In the genomic region with DNA sequence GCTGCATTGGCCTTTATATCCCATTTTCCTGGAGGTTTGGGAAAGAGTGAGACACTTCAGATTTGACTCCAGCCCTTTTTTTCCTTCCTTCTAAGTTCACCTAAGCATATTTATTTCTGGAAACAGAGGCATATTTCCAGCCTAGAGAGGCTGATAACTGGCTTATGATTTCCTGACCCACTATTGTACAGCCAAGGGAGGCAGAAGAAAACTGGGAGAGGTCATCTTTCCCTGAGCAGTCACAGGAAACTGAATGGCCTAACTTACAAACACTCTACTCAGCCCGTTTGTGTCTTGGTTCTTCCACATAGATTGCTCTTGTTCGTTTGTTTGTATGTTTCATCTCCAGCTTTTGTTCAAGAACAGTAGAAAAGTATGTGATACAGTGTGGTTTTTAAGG, we compare ENCODE assay signal across 17 cellular contexts.
DNase-seq lines count a peak whose midpoint lies in the region; ATAC-seq, FAIRE-seq and TF ChIP-seq lines count a peak whose summit lies in the region.
"Had no signal": no experiment of that assay in that cellular context is flagged by ENCODE, and none has a peak within 500 bp of the region (broad histone marks: within the 10 kb centered on the region; RNA-seq: fewer than 3 reads in every experiment).

No MANE protein-coding gene starts in this region.

- intact Hi-C loops in right lobe of liver (cut with DNase I) (no loop called here), HepG2 (cut with micrococcal nuclease; ENCODE audit: unreplicated experiment) (no loop called here), uterus (cut with DNase I; ENCODE audit: low total_unique reads) (no loop called here)

- H3K4me1 Mint-ChIP-seq in endodermal cell (no peaks in the 10 kb centered on the region), mesothelial cell of epicardium (peaks cover 13% of the 10 kb centered on the region)
- no peaks in the 10 kb centered on the region for H3K4me1 Mint-ChIP-seq in naive thymus-derived CD8-positive, alpha-beta T cell
- H3K4me1 Mint-ChIP-seq: CD4-positive, alpha-beta memory T cell had no signal

- peaks cover 0 to 12% (median 0%) of the 10 kb centered on the region in 4 donors for H3K4me1 ChIP-seq in right lobe of liver
- H3K4me1 ChIP-seq in HepG2 (ENCODE audit: insufficient read depth, low read length): peaks cover 14% of the 10 kb centered on the region
- H3K4me1 ChIP-seq in endodermal cell (ENCODE audit: control insufficient read depth, insufficient read depth, low read length): no peaks in the 10 kb centered on the region
- peaks cover 0 to 12% of the 10 kb centered on the region in 2 donors for H3K4me1 ChIP-seq in uterus
- H3K4me1 ChIP-seq: BLaER1 had no signal

- no peaks in the 10 kb centered on the region for H4K20me1 ChIP-seq in HepG2 (ENCODE audit: insufficient read depth, low read length)
- H4K20me1 ChIP-seq: BLaER1 had no signal

- H3K36me3 ChIP-seq in right lobe of liver: peaks cover 0 to 13% (median 4%) of the 10 kb centered on the region in 4 donors
- H3K36me3 ChIP-seq in HepG2 (replicated peaks in 1 of 2; ENCODE audit: control insufficient read depth in 1 of 2, insufficient read depth in 2 of 2, low read length in 2 of 2): peaks cover 6 to 24% of the 10 kb centered on the region in 2 experiments; a peak in 4 of 5 replicates
- peaks cover 97% of the 10 kb centered on the region for H3K36me3 ChIP-seq in endodermal cell (ENCODE audit: control insufficient read depth, insufficient read depth, low read length)
- H3K36me3 ChIP-seq in uterus: no peaks in the 10 kb centered on the region

- no peak overlapping the region for H2AFZ ChIP-seq in HepG2 (ENCODE audit: low read length)

- BruUV-seq in HepG2 (replicated peaks; lab: Mats Ljungman, UMichigan): no TSS peak

- no peak for FAIRE-seq in HepG2 (lab: Jason Lieb, UNC)
- FAIRE-seq: GM12878, HTR-8/SVneo had no signal

- H3K4me3 ChIP-seq in right lobe of liver: no peak overlapping the region
- H3K4me3 ChIP-seq in HepG2 (replicated peaks in 1 of 3; ENCODE audit: insufficient read depth in 1 of 3, low read depth in 2 of 3, low read length in 3 of 3): no peak overlapping the region
- H3K4me3 ChIP-seq in endodermal cell (ENCODE audit: low read length): no peak overlapping the region
- no peak overlapping the region for H3K4me3 ChIP-seq in uterus
- H3K4me3 ChIP-seq: BLaER1, GM12878 had no signal

- no peaks in the 10 kb centered on the region for H3K79me2 ChIP-seq in HepG2 (ENCODE audit: insufficient read depth, low read length)

- TF ChIP-seq EP300 in HepG2 (IDR thresholded peaks at IDR 0.05; ENCODE audit: low read depth in 2 of 2, low read length in 2 of 2) (no peak), HepG2 (CRISPR knock-in tag; IDR thresholded peaks at IDR 0.05; ENCODE audit: borderline replicate concordance) (no peak)

- in situ Hi-C loops in HepG2 (cut with HindIII; ENCODE audit: extremely low pct_ligation_motif_present, low pct_unique_long_range_greater_than_20kb): no loop called here

- H3K36me3 Mint-ChIP-seq in endodermal cell (ENCODE audit: low read depth) (peaks cover 76% of the 10 kb centered on the region), mesothelial cell of epicardium (peaks cover 38% of the 10 kb centered on the region)
- H3K36me3 Mint-ChIP-seq in naive thymus-derived CD8-positive, alpha-beta T cell: peaks cover 5 to 32% (median 13%) of the 10 kb centered on the region in 3 donors

- H3K9me3 ChIP-seq in right lobe of liver: no peaks in the 10 kb centered on the region
- no peaks in the 10 kb centered on the region for H3K9me3 ChIP-seq in HepG2 (ENCODE audit: low read length)
- peaks cover 22% of the 10 kb centered on the region for H3K9me3 ChIP-seq in endodermal cell (ENCODE audit: control insufficient read depth, low read length)
- H3K9me3 ChIP-seq in uterus: no peaks in the 10 kb centered on the region
- H3K9me3 ChIP-seq: BLaER1 had no signal

- no peak overlapping the region for H3K4me3 Mint-ChIP-seq in endodermal cell
- no peak overlapping the region for H3K4me3 Mint-ChIP-seq in mesothelial cell of epicardium
- no peak overlapping the region for H3K4me3 Mint-ChIP-seq in naive thymus-derived CD8-positive, alpha-beta T cell
- H3K4me3 Mint-ChIP-seq: CD14-positive monocyte; CD4-positive, alpha-beta memory T cell had no signal

- no peak for TF ChIP-seq RAD21 in HepG2 (CRISPR knock-in tag; IDR thresholded peaks at IDR 0.05)

- no peak for TF ChIP-seq CTCF in right lobe of liver (IDR thresholded peaks at IDR 0.05)
- TF ChIP-seq CTCF in HepG2 (CRISPR knock-in tag; IDR thresholded peaks at IDR 0.05): no peak
- TF ChIP-seq CTCF in endodermal cell (conservative IDR thresholded peaks at IDR 0.05): no peak
- TF ChIP-seq CTCF in mesothelial cell of epicardium (IDR thresholded peaks at IDR 0.05; ENCODE audit: unreplicated experiment): no peak
- TF ChIP-seq CTCF in uterus (IDR thresholded peaks at IDR 0.05): no peak

- H3K27ac Mint-ChIP-seq in endodermal cell: peak overlapping the region; percentile 33
- H3K27ac Mint-ChIP-seq in mesothelial cell of epicardium: peak overlapping the region; percentile 57
- no peak overlapping the region for H3K27ac Mint-ChIP-seq in naive thymus-derived CD8-positive, alpha-beta T cell
- H3K27ac Mint-ChIP-seq: CD14-positive monocyte had no signal

- CTCF ChIA-PET in HepG2 (lab: Yijun Ruan, JAX; ENCODE audit: low intra/inter-chr PET ratio, low total read pairs): no interaction called here

- no peak overlapping the region for H3K27ac ChIP-seq in right lobe of liver
- no peak overlapping the region for H3K27ac ChIP-seq in HepG2 (ENCODE audit: extremely low read length, insufficient read depth, low read length)
- H3K27ac ChIP-seq in endodermal cell (ENCODE audit: low read depth, low read length): no peak overlapping the region
- H3K27ac ChIP-seq in uterus: no peak overlapping the region
- H3K27ac ChIP-seq: BLaER1 had no signal

- TF ChIP-seq POLR2A in right lobe of liver (IDR thresholded peaks at IDR 0.05) (no peak), HepG2 (IDR thresholded peaks at IDR 0.05; ENCODE audit: insufficient read depth in 1 of 2, low read depth in 2 of 2, low read length in 2 of 2) (no peak), uterus (IDR thresholded peaks at IDR 0.05) (no peak)

- no peaks in the 10 kb centered on the region for H3K27me3 Mint-ChIP-seq in endodermal cell (ENCODE audit: insufficient read depth)
- H3K27me3 Mint-ChIP-seq in mesothelial cell of epicardium (ENCODE audit: low read depth): no peaks in the 10 kb centered on the region
- no peaks in the 10 kb centered on the region for H3K27me3 Mint-ChIP-seq in naive thymus-derived CD8-positive, alpha-beta T cell
- H3K27me3 Mint-ChIP-seq: CD4-positive, alpha-beta memory T cell had no signal

- no peak overlapping the region for H3K4me2 ChIP-seq in HepG2 (ENCODE audit: low read depth, low read length)
- H3K4me2 ChIP-seq: BLaER1 had no signal

- H3K9ac ChIP-seq in HepG2 (ENCODE audit: insufficient read depth, low read depth, low read length) (no peak overlapping the region), endodermal cell (ENCODE audit: extremely low read depth, low read length, poor library complexity, severe bottlenecking) (no peak overlapping the region)
- H3K9ac ChIP-seq: BLaER1 had no signal

- H3K9me3 Mint-ChIP-seq in endodermal cell (peaks cover 4% of the 10 kb centered on the region), mesothelial cell of epicardium (no peaks in the 10 kb centered on the region)
- peaks cover 0 to 2% (median 0%) of the 10 kb centered on the region in 9 donors for H3K9me3 Mint-ChIP-seq in naive thymus-derived CD8-positive, alpha-beta T cell
- H3K9me3 Mint-ChIP-seq: CD14-positive monocyte had no signal

- 40% methylated on average over 2 of the region's 2 CpGs for WGBS in right lobe of liver (ENCODE audit: insufficient coverage, low coverage, low lambda C conversion rate, missing lambda C conversion rate)
- WGBS in HepG2 (ENCODE audit: low lambda C conversion rate): 94% methylated on average over 2 of the region's 2 CpGs
- WGBS in endodermal cell (ENCODE audit: insufficient coverage in 1 of 2, insufficient read length in 1 of 2), 2 experiments: 97% methylated on average over 2 of the region's 2 CpGs; no CpG with 5 or more reads in 1 of the 2 experiments

- H3K27me3 ChIP-seq in right lobe of liver: no peaks in the 10 kb centered on the region
- no peaks in the 10 kb centered on the region for H3K27me3 ChIP-seq in HepG2 (ENCODE audit: control insufficient read depth in 1 of 2, insufficient read depth in 2 of 2, low read length in 2 of 2)
- no peaks in the 10 kb centered on the region for H3K27me3 ChIP-seq in endodermal cell (ENCODE audit: control insufficient read depth, insufficient read depth, low read length, poor library complexity, severe bottlenecking)
- no peaks in the 10 kb centered on the region for H3K27me3 ChIP-seq in uterus
- H3K27me3 ChIP-seq: BLaER1 had no signal

- POLR2A ChIA-PET in HepG2 (lab: Yijun Ruan, JAX): no interaction called here
- POLR2A ChIA-PET in naive thymus-derived CD8-positive, alpha-beta T cell (lab: Charles Lee): no interaction called here

- ATAC-seq in right lobe of liver (peak; percentile 31 to 61 (median 43)), HepG2 (no peak)
- no peak for ATAC-seq in naive thymus-derived CD8-positive, alpha-beta T cell
- ATAC-seq: GM12878 had no signal

- DNase-seq in right lobe of liver (no peak), HepG2 (ENCODE audit: low spot score) (no peak), endodermal cell (no peak), mesothelial cell of epicardium (ENCODE audit: low spot score in 2 of 2, unreplicated experiment in 2 of 2) (no peak), GDM1 (lab: John Stamatoyannopoulos, UW) (no peak), uterus (no peak)
- DNase-seq in naive thymus-derived CD8-positive, alpha-beta T cell: no peak
- DNase-seq: 8988T; Calu3; CD4-positive, alpha-beta memory T cell; DMS79 treated with DMSO at 0.1 percent for 48 hours; GOT3; H7 had no signal

TF ChIP-seq in HepG2, 621 proteins besides CTCF, POLR2A, EP300 and RAD21 (continues in another document):
- TF ChIP-seq EEA1 (CRISPR knock-in tag; IDR thresholded peaks at IDR 0.05; ENCODE audit: borderline replicate concordance) (no peak), PCBP1 (IDR thresholded peaks at IDR 0.05; ENCODE audit: borderline replicate concordance, low read depth, low read length) (no peak), ARNT (IDR thresholded peaks at IDR 0.05) (no peak)

Comparison
In these comparisons a context has a peak if more than half of its experiments do, and no peak if none do; other contexts are left out.
1. ATAC-seq: peak in right lobe of liver (4 of 4); none in HepG2 (single experiment) and naive thymus-derived CD8-positive, alpha-beta T cell (0 of 2).
2. H3K27ac Mint-ChIP-seq: peak in endodermal cell (single experiment) and mesothelial cell of epicardium (single experiment); none in naive thymus-derived CD8-positive, alpha-beta T cell (0 of 10).